In genomic region chr2:120716641-120717585, GRCh38 we compare ENCODE assay signal across 18 cellular contexts. TPM values are rescaled to one million over a fixed set of nuclear protein-coding genes. Genes with fewer than 3 reads are reported as not detected.
"Had no signal": no experiment of that assay in that cellular context is flagged by ENCODE, and none has a peak within 500 bp of the region (broad histone marks: within the 10 kb centered on the region; RNA-seq: fewer than 3 reads in every experiment).

No MANE protein-coding gene starts in this region.

- H2AFZ ChIP-seq: parathyroid adenoma had no signal

- H3K36me3 ChIP-seq: brain microvascular endothelial cell, gastrocnemius medialis, heart left ventricle, left lung, neutrophil had no signal

- H3K27me3 Mint-ChIP-seq: stimulated activated naive CD8-positive, alpha-beta T cell treated with anti-CD3 and anti-CD28 coated beads, Interleukin-15, Interleukin-2, amounts not matched to agents 100 ng/mL and 50 ng/mL, for 24 hours had no signal

- H3K27ac ChIP-seq: brain microvascular endothelial cell, gastrocnemius medialis, heart left ventricle, left lung, neutrophil, parathyroid adenoma had no signal

- H3K4me3 Mint-ChIP-seq: activated CD4-positive, alpha-beta T cell treated with anti-CD3 and anti-CD28 coated beads, Interleukin-2, amount 10 ng/mL, durations not matched to agents 7 days and 5 days; activated CD8-positive, alpha-beta T cell treated with anti-CD3 and anti-CD28 coated beads, Interleukin-2, amount 10 ng/mL, durations not matched to agents 7 days and 5 days; activated T-cell treated with anti-CD3 and anti-CD28 coated beads, Interleukin-2, amount 50 U/mL, for 24 hours; naive thymus-derived CD8-positive, alpha-beta T cell; stimulated activated naive CD8-positive, alpha-beta T cell treated with anti-CD3 and anti-CD28 coated beads, Interleukin-15, Interleukin-2, amounts not matched to agents 100 ng/mL and 50 ng/mL, for 24 hours; T-helper 1 cell treated with Interleukin-12 subunit alpha and Interleukin-12 subunit beta and Interleukin-4 antibody, amounts not matched to agents 30 μg/mL and 1 μg/mL, for 36 hours had no signal

- H3K9me3 Mint-ChIP-seq: activated CD4-positive, alpha-beta T cell treated with anti-CD3 and anti-CD28 coated beads, Interleukin-2, amount 10 ng/mL, durations not matched to agents 7 days and 5 days; activated T-cell treated with anti-CD3 and anti-CD28 coated beads, Interleukin-2, amount 50 U/mL, for 24 hours; naive thymus-derived CD8-positive, alpha-beta T cell; stimulated activated naive CD8-positive, alpha-beta T cell treated with anti-CD3 and anti-CD28 coated beads, Interleukin-15, Interleukin-2, amounts not matched to agents 100 ng/mL and 50 ng/mL, for 24 hours; T-helper 1 cell treated with Interleukin-12 subunit alpha and Interleukin-12 subunit beta and Interleukin-4 antibody, amounts not matched to agents 30 μg/mL and 1 μg/mL, for 36 hours had no signal

- H3K79me2 ChIP-seq: parathyroid adenoma had no signal

- H3K36me3 Mint-ChIP-seq: naive thymus-derived CD8-positive, alpha-beta T cell had no signal

- H3K4me1 ChIP-seq: gastrocnemius medialis, left lung, parathyroid adenoma had no signal

- DNase-seq: activated CD4-positive, alpha-beta T cell treated with anti-CD3 and anti-CD28 coated beads, Interleukin-2, amount 10 ng/mL, durations not matched to agents 7 days and 5 days; activated CD8-positive, alpha-beta T cell treated with anti-CD3 and anti-CD28 coated beads, Interleukin-2, amount 10 ng/mL, durations not matched to agents 7 days and 5 days; activated naive CD4-positive, alpha-beta T cell treated with anti-CD3 and anti-CD28 coated beads, Interleukin-2, amount 50 U/mL, for 16 hours; activated T-cell treated with anti-CD3 and anti-CD28 coated beads, Interleukin-2, amount 50 U/mL, for 24 hours; aorta; brain microvascular endothelial cell; effector CD4-positive, alpha-beta T cell; gastrocnemius medialis; heart left ventricle; left lung; stimulated activated CD4-positive, alpha-beta T cell treated with anti-CD3 and anti-CD28 coated beads, Interleukin-2, amount 100 ng/mL, for 24 hours; trophoblast cell had no signal

- H3K27ac Mint-ChIP-seq: activated CD4-positive, alpha-beta T cell treated with anti-CD3 and anti-CD28 coated beads, Interleukin-2, amount 10 ng/mL, durations not matched to agents 7 days and 5 days; activated CD8-positive, alpha-beta T cell treated with anti-CD3 and anti-CD28 coated beads, Interleukin-2, amount 10 ng/mL, durations not matched to agents 7 days and 5 days; activated T-cell treated with anti-CD3 and anti-CD28 coated beads, Interleukin-2, amount 50 U/mL, for 24 hours; naive thymus-derived CD8-positive, alpha-beta T cell; stimulated activated naive CD8-positive, alpha-beta T cell treated with anti-CD3 and anti-CD28 coated beads, Interleukin-15, Interleukin-2, amounts not matched to agents 100 ng/mL and 50 ng/mL, for 24 hours; T-helper 1 cell treated with Interleukin-12 subunit alpha and Interleukin-12 subunit beta and Interleukin-4 antibody, amounts not matched to agents 30 μg/mL and 1 μg/mL, for 36 hours had no signal

- H3K9ac ChIP-seq: parathyroid adenoma had no signal

- H3K4me3 ChIP-seq: gastrocnemius medialis, heart left ventricle, left lung had no signal

- H3K27me3 ChIP-seq: brain microvascular endothelial cell, gastrocnemius medialis had no signal

- ATAC-seq: activated CD4-positive, CD25-positive, alpha-beta regulatory T cell treated with anti-CD3 and anti-CD28 coated beads, Interleukin-2, amount 50 U/mL, for 24 hours; activated CD8-positive, alpha-beta T cell treated with anti-CD3 and anti-CD28 coated beads, Interleukin-2, amount 10 ng/mL, durations not matched to agents 7 days and 5 days; gastrocnemius medialis; left lung; naive thymus-derived CD8-positive, alpha-beta T cell had no signal

- H3K9me3 ChIP-seq: gastrocnemius medialis, heart left ventricle, left lung, neutrophil had no signal

RNA-seq across cellular contexts. Expression of gene GLI2, which starts 18.8 kb away (rescaled TPM):
- total RNA-seq: naive thymus-derived CD8-positive, alpha-beta T cell had no signal
- polyA plus RNA-seq: naive thymus-derived CD8-positive, alpha-beta T cell had no signal
